Comparison of ENCODE assay signal across 8 cellular contexts in the genomic region with DNA sequence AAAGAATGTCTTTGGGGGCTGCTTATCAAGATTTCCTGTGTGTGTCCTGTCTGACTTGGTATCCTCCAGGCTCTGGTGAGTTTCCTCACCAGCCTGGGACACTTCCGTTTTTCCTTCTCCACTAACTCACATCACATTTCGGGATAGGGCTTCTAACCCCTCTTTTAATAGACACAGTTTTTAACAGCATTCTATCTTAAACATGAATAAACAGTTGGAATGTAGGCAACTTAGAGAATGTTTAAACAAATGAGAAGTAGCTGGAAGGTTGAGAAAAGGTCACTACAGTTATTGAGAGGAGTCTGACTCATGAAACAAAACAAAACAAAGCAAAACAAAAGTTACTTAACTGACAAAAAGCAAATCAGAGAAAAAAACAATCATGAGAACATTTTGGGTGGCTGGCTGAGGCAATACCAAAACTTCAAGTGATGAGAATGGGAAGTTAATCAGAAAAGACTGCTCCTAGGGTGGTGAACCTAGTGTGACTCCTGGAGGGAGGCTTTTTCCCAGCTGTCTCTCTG.
DNase-seq lines count a peak whose midpoint lies in the region; ATAC-seq and TF ChIP-seq lines count a peak whose summit lies in the region.

No MANE protein-coding gene starts in this region.

- H3K27me3 Mint-ChIP-seq in GM23338 (ENCODE audit: insufficient read depth, low read depth, poor library complexity) (no peaks in the 10 kb centered on the region), glutamatergic neuron (ENCODE audit: unreplicated experiment) (no peaks in the 10 kb centered on the region)

- peaks cover 13% of the 10 kb centered on the region; the same call in 2 of the 3 replicates for H3K4me1 Mint-ChIP-seq in GM23338
- H3K4me1 Mint-ChIP-seq in glutamatergic neuron (ENCODE audit: low read depth, unreplicated experiment), result no peaks in the 10 kb centered on the region

- no peak overlapping the region for H3K4me2 ChIP-seq in GM23338

- no peak overlapping the region for H3K4me3 Mint-ChIP-seq in GM23338
- no peak overlapping the region for H3K4me3 Mint-ChIP-seq in glutamatergic neuron (ENCODE audit: unreplicated experiment)

- H3K27ac ChIP-seq in GM23338 (ENCODE audit: low read depth), result no peak overlapping the region

- H3K79me2 ChIP-seq in GM23338 (replicated peaks; ENCODE audit: insufficient read depth), result no peaks in the 10 kb centered on the region

- H3K36me3 Mint-ChIP-seq in GM23338 (ENCODE audit: low read depth) (no peaks in the 10 kb centered on the region), glutamatergic neuron (ENCODE audit: unreplicated experiment) (no peaks in the 10 kb centered on the region)

- H3K4me1 ChIP-seq in GM23338 (ENCODE audit: insufficient read depth), result no peaks in the 10 kb centered on the region

- peak; percentile 81 for DNase-seq in ACHN
- DNase-seq in GM23338 (ENCODE audit: low spot score), result no peak
- peak; percentile 82 for DNase-seq in astrocyte of the cerebellum (ENCODE audit: low read depth)
- peak; percentile 22 for DNase-seq in left kidney (ENCODE audit: low read depth, low spot score)
- no peak for DNase-seq in NCI-H2107 (lab: John Stamatoyannopoulos, UW)
- no peak for DNase-seq in glutamatergic neuron
- no peak for DNase-seq in central memory CD4-positive, alpha-beta T cell

- H2AFZ ChIP-seq in GM23338, result peak overlapping the region; percentile 72; the same call in 1 of the 2 replicates

- TF ChIP-seq CTCF in GM23338 (conservative IDR thresholded peaks at IDR 0.05; ENCODE audit: low read depth in 2 of 2) (no peak), astrocyte of the cerebellum (IDR thresholded peaks at IDR 0.05; ENCODE audit: low read depth, low read length, missing control alignments) (no peak), glutamatergic neuron (IDR thresholded peaks at IDR 0.05; ENCODE audit: partially characterized antibody, unreplicated experiment) (no peak)

- H3K27ac Mint-ChIP-seq in GM23338, result peak overlapping the region; percentile 36
- no peak overlapping the region for H3K27ac Mint-ChIP-seq in glutamatergic neuron (ENCODE audit: unreplicated experiment)

- in situ Hi-C loops in ACHN (cut with HindIII; ENCODE audit: low pct_ligation_motif_present, low pct_unique_long_range_greater_than_20kb, low sequenced_read_pairs) (no loop called here), astrocyte of the cerebellum (cut with HindIII; ENCODE audit: low sequenced_read_pairs) (loop anchor here (25.0 kb wide), 1 partner anchor 135 kb away; no protein-coding TSS in a partner anchor)

- H3K4me3 ChIP-seq in GM23338, result no peak overlapping the region
- H3K4me3 ChIP-seq in astrocyte of the cerebellum (ENCODE audit: low read depth, low read length), result no peak overlapping the region

- H3K27me3 ChIP-seq in GM23338 (ENCODE audit: insufficient read depth), result no peaks in the 10 kb centered on the region

- H4K20me1 ChIP-seq in GM23338 (replicated peaks; ENCODE audit: insufficient read depth), result no peaks in the 10 kb centered on the region

- no peak for ATAC-seq in GM23338
- no peak for ATAC-seq in HG02884 (IDR thresholded peaks at IDR 0.05; ENCODE audit: unreplicated experiment)

- H3K36me3 ChIP-seq in GM23338 (ENCODE audit: insufficient read depth), result no peaks in the 10 kb centered on the region

- H3F3A ChIP-seq in GM23338 (replicated peaks; ENCODE audit: low read depth), result no peaks in the 10 kb centered on the region

- H3K9me3 Mint-ChIP-seq in GM23338, result no peaks in the 10 kb centered on the region
- peaks cover 1% of the 10 kb centered on the region for H3K9me3 Mint-ChIP-seq in glutamatergic neuron (ENCODE audit: unreplicated experiment)

- H3K9me2 ChIP-seq in GM23338 (ENCODE audit: insufficient read depth), result no peaks in the 10 kb centered on the region

TF ChIP-seq in GM23338, 12 proteins besides CTCF, POLR2A, EP300 and RAD21:
- TF ChIP-seq JUNB (IDR thresholded peaks at IDR 0.05; ENCODE audit: unreplicated experiment), result no peak

Comparison
In these comparisons a context has a peak if more than half of its experiments do, and no peak if none do; other contexts are left out.
1. DNase-seq: peak in ACHN (single experiment), astrocyte of the cerebellum (single experiment) and left kidney (single experiment); none in GM23338 (single experiment), NCI-H2107 (single experiment), glutamatergic neuron (single experiment) and central memory CD4-positive, alpha-beta T cell (single experiment).